In genomic region chr16:67740391-67740790, GRCh38 we compare ENCODE assay signal across 1 cellular context.
TF ChIP-seq lines count a peak whose summit lies in the region.

No MANE protein-coding gene starts in this region.

TF ChIP-seq in K562, 482 proteins besides CTCF, POLR2A, EP300 and RAD21 (continued from another document):
- TF ChIP-seq MGA (IDR thresholded peaks at IDR 0.05) (0 out of 2 replicates have a peak, but pooled peaks have one; percentile 0), ARID3B (CRISPR knock-in tag; IDR thresholded peaks at IDR 0.05; ENCODE audit: borderline replicate concordance) (no peak), TFAM (CRISPR knock-in tag; conservative IDR thresholded peaks at IDR 0.05) (no peak)
